Comparison of ENCODE assay signal across 1 cellular context in the genomic region with DNA sequence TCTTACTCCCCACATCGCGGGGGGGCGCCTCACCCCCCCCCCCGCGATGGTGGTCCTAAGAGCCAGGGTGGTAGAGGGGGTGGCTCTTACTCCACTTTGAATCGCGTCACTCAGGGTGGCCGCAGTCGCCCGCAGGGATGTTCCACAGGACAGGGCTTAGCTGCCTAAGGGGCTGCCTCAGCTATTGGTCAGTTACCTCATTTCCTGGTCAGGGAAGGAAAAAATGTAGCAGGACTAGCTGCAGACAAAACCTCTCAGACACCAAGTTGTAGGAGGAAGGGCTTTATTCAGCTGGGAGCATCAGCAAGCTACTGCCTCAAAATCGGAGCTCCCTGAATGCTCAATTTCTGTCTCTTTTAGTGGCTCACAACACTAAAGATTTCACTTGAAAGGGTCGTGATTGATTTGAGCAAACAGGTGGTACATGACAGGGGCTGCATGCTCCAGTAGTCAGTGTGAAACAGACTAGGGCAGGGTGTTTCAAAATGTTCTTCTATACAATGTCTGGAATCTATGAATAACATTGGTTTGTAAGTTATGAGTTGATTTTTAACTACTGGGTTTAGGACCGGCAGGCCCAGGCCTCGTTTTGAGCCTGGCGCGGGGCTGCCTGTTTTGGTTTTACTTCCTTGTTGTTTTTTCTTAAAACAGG.
TF ChIP-seq lines count a peak whose summit lies in the region.

No MANE protein-coding gene starts in this region.

TF ChIP-seq in H1, 55 proteins besides CTCF, POLR2A, EP300 and RAD21:
- TF ChIP-seq, protein P1, sequence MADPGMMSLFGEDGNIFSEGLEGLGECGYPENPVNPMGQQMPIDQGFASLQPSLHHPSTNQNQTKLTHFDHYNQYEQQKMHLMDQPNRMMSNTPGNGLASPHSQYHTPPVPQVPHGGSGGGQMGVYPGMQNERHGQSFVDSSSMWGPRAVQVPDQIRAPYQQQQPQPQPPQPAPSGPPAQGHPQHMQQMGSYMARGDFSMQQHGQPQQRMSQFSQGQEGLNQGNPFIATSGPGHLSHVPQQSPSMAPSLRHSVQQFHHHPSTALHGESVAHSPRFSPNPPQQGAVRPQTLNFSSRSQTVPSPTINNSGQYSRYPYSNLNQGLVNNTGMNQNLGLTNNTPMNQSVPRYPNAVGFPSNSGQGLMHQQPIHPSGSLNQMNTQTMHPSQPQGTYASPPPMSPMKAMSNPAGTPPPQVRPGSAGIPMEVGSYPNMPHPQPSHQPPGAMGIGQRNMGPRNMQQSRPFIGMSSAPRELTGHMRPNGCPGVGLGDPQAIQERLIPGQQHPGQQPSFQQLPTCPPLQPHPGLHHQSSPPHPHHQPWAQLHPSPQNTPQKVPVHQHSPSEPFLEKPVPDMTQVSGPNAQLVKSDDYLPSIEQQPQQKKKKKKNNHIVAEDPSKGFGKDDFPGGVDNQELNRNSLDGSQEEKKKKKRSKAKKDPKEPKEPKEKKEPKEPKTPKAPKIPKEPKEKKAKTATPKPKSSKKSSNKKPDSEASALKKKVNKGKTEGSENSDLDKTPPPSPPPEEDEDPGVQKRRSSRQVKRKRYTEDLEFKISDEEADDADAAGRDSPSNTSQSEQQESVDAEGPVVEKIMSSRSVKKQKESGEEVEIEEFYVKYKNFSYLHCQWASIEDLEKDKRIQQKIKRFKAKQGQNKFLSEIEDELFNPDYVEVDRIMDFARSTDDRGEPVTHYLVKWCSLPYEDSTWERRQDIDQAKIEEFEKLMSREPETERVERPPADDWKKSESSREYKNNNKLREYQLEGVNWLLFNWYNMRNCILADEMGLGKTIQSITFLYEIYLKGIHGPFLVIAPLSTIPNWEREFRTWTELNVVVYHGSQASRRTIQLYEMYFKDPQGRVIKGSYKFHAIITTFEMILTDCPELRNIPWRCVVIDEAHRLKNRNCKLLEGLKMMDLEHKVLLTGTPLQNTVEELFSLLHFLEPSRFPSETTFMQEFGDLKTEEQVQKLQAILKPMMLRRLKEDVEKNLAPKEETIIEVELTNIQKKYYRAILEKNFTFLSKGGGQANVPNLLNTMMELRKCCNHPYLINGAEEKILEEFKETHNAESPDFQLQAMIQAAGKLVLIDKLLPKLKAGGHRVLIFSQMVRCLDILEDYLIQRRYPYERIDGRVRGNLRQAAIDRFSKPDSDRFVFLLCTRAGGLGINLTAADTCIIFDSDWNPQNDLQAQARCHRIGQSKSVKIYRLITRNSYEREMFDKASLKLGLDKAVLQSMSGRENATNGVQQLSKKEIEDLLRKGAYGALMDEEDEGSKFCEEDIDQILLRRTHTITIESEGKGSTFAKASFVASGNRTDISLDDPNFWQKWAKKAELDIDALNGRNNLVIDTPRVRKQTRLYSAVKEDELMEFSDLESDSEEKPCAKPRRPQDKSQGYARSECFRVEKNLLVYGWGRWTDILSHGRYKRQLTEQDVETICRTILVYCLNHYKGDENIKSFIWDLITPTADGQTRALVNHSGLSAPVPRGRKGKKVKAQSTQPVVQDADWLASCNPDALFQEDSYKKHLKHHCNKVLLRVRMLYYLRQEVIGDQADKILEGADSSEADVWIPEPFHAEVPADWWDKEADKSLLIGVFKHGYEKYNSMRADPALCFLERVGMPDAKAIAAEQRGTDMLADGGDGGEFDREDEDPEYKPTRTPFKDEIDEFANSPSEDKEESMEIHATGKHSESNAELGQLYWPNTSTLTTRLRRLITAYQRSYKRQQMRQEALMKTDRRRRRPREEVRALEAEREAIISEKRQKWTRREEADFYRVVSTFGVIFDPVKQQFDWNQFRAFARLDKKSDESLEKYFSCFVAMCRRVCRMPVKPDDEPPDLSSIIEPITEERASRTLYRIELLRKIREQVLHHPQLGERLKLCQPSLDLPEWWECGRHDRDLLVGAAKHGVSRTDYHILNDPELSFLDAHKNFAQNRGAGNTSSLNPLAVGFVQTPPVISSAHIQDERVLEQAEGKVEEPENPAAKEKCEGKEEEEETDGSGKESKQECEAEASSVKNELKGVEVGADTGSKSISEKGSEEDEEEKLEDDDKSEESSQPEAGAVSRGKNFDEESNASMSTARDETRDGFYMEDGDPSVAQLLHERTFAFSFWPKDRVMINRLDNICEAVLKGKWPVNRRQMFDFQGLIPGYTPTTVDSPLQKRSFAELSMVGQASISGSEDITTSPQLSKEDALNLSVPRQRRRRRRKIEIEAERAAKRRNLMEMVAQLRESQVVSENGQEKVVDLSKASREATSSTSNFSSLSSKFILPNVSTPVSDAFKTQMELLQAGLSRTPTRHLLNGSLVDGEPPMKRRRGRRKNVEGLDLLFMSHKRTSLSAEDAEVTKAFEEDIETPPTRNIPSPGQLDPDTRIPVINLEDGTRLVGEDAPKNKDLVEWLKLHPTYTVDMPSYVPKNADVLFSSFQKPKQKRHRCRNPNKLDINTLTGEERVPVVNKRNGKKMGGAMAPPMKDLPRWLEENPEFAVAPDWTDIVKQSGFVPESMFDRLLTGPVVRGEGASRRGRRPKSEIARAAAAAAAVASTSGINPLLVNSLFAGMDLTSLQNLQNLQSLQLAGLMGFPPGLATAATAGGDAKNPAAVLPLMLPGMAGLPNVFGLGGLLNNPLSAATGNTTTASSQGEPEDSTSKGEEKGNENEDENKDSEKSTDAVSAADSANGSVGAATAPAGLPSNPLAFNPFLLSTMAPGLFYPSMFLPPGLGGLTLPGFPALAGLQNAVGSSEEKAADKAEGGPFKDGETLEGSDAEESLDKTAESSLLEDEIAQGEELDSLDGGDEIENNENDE (IDR thresholded peaks at IDR 0.05; ENCODE audit: insufficient replicate concordance, low read length) = no peak
- TF ChIP-seq HDAC2 (IDR thresholded peaks at IDR 0.05; ENCODE audit: borderline replicate concordance in 1 of 2, low read depth in 2 of 2, low read length in 2 of 2) (no peak), KDM4A (IDR thresholded peaks at IDR 0.05; ENCODE audit: low read depth, low read length, severe bottlenecking) (no peak), TAF1 (IDR thresholded peaks at IDR 0.05; ENCODE audit: low read depth, low read length) (no peak), SP4 (IDR thresholded peaks at IDR 0.05; ENCODE audit: low read length) (no peak)
